In the genomic region with DNA sequence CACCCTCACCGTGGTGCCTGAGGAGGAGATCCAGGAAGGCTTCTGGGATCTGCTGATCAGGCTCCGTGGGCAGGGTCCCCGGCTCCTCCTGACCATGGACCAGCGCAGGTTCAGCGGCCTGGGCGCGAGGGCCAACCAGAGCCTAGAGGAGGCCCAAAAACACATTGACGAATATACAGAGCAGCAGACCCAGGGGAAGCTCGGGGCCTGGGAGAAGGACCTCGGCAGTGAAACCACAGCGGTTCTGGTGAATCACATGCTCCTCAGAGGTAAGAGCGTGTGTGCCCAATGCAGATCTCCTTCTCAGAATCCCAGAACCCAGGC, we compare ENCODE assay signal across 28 cellular contexts. TPM values are rescaled to one million over a fixed set of nuclear protein-coding genes. Genes with fewer than 3 reads are reported as not detected.
"Had no signal": no experiment of that assay in that cellular context is flagged by ENCODE, and none has a peak within 500 bp of the region (broad histone marks: within the 10 kb centered on the region; RNA-seq: fewer than 3 reads in every experiment).

No MANE protein-coding gene starts in this region.

- H3K9me3 ChIP-seq: ovary, psoas muscle, right lobe of liver, spleen, stomach, thoracic aorta, thyroid gland, tibial nerve, upper lobe of left lung, vagina had no signal

- H3K4me2 ChIP-seq: smooth muscle cell had no signal

- H3K36me3 ChIP-seq: ovary, right lobe of liver, spleen, stomach, thoracic aorta, thyroid gland, tibial nerve, upper lobe of left lung, vagina had no signal

- H3K27ac ChIP-seq: ovary, parathyroid adenoma, psoas muscle, right lobe of liver, skin epidermis, spleen, stomach, thoracic aorta, thyroid gland, tibial nerve, upper lobe of left lung, vagina had no signal

- H2AFZ ChIP-seq: parathyroid adenoma had no signal

- H3K27me3 ChIP-seq: ovary, right lobe of liver, spleen, stomach, thyroid gland, tibial nerve, upper lobe of left lung, vagina had no signal

- DNase-seq: naive thymus-derived CD8-positive, alpha-beta T cell; nephron progenitor cell; occipital lobe; ovary; posterior cingulate gyrus; psoas muscle; right cardiac atrium; spleen; stimulated activated CD4-positive, alpha-beta T cell treated with anti-CD3 and anti-CD28 coated beads, Interleukin-12 subunit alpha, Interleukin-12 subunit beta, amount 100 ng/mL, for 4 hours; stimulated activated CD4-positive, alpha-beta T cell treated with anti-CD3 and anti-CD28 coated beads, Interleukin-1b, Interleukin-23, amount 100 ng/mL, for 48 hours; stimulated activated CD4-positive, alpha-beta T cell treated with anti-CD3 and anti-CD28 coated beads, Interleukin-4, amount 100 ng/mL, for 1 hour; stimulated activated CD4-positive, alpha-beta T cell treated with anti-CD3 and anti-CD28 coated beads, Interleukin-4, amount 100 ng/mL, for 4 hours; stimulated activated CD8-positive, alpha-beta memory T cell treated with anti-CD3 and anti-CD28 coated beads, Interleukin-4, amount 100 ng/mL, for 48 hours; stimulated activated naive CD4-positive, alpha-beta T cell treated with Interleukin-2 at 50 U/mL for 16 hours; stomach; thyroid gland; trophoblast cell had no signal

- H3K4me1 ChIP-seq: parathyroid adenoma, psoas muscle, spleen, thyroid gland, tibial nerve, upper lobe of left lung, vagina had no signal

- H3K4me3 ChIP-seq: ovary, psoas muscle, right lobe of liver, skin epidermis, smooth muscle cell, spleen, stomach, thoracic aorta, thyroid gland, tibial nerve, upper lobe of left lung, vagina had no signal

- H3K9ac ChIP-seq: parathyroid adenoma had no signal

- ATAC-seq: naive thymus-derived CD8-positive, alpha-beta T cell; psoas muscle; right cardiac atrium; right lobe of liver; stimulated activated memory B cell treated with anti-CD40 and anti-IgM and Interleukin-4, amounts not matched to agents 10 μg/mL and 1 μg/mL and 100 μg/mL, for 72 hours had no signal

RNA-seq across cellular contexts. Expression of a gene that starts 29.4 kb away (rescaled TPM):
- total RNA-seq: naive thymus-derived CD8-positive, alpha-beta T cell; natural killer cell treated with Interleukin-12 subunit alpha and Interleukin-12 subunit beta and Interleukin-15 and Interleukin-18, amount 100 ng/mL, for 72 hours; neural crest cell had no signal
- polyA plus RNA-seq: naive thymus-derived CD8-positive, alpha-beta T cell had no signal
